In the genomic region with DNA sequence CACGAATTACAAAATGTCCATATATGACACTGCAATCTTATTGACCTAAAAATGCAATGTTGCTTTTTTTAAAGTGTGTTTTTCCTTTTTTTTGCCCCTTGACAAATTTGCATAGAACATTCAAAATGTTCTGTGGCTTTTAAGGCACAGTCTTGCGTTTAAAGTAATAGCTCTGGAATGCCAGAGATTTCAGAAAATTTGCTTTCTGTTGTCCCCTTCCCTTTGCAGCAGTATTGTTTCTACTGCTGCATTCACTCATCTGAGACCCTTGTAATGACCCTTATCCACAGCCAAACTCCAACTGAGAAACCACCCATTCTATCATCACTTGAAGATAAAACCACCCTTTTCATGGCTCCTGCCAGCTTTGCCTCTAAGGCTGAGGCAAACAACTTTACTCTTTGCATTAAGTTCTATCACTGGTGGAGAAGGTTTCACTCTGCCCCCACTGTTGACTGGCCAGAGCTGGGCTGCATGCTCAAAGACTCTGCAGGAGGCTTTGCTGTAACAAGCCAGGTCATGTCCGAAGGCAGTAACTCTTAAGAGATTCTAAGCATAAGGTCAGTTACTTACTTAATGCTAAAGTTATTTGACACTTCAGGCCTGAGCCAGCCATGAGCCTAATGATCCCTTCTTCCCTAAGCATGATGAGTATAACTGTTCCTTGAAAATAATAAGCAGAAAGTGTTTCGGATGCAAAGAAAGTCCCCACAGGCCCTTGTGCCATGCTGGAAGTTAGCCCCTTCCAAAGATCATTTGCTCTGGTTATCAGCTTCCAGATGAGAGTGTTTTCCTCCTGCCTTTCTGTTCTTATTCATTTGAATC, we compare ENCODE assay signal across 9 cellular contexts.
DNase-seq lines count a peak whose midpoint lies in the region; ATAC-seq and TF ChIP-seq lines count a peak whose summit lies in the region.
"Had no signal": no experiment of that assay in that cellular context is flagged by ENCODE, and none has a peak within 500 bp of the region (broad histone marks: within the 10 kb centered on the region; RNA-seq: fewer than 3 reads in every experiment).

No MANE protein-coding gene starts in this region.

- peak; percentile 37 for DNase-seq in AG09319 (ENCODE audit: extremely low read depth, low read depth)
- peak; percentile 18 for DNase-seq in WTC11 (ENCODE audit: low spot score)
- peak; percentile 11 for DNase-seq in globus pallidus (ENCODE audit: low spot score)
- no peak for DNase-seq in omental fat pad (ENCODE audit: low spot score)
- DNase-seq in DMS79 treated with DMSO at 0.1 percent for 48 hours (lab: John Stamatoyannopoulos, UW) = no peak
- no peak for DNase-seq in stimulated activated effector memory CD8-positive, alpha-beta T cell treated with anti-CD3 and anti-CD28 coated beads, Interleukin-12 subunit alpha, Interleukin-12 subunit beta, amount 100 ng/mL, for 72 hours (ENCODE audit: low spot score in 2 of 2)
- no peak for DNase-seq in NCI-H82 (lab: John Stamatoyannopoulos, UW)
- no peak for DNase-seq in activated T-cell treated with anti-CD3 and anti-CD28 coated beads, Interleukin-2, amount 50 U/mL, for 48 hours

- POLR2A ChIA-PET in WTC11 (lab: Charles Lee) = interaction anchor here (0.6 kb wide), 1 partner anchor 38 kb away, joined by 3 read pairs; no protein-coding TSS in a partner anchor

- no peak overlapping the region for H3K4me3 Mint-ChIP-seq in WTC11
- no peak overlapping the region for H3K4me3 Mint-ChIP-seq in stimulated activated effector memory CD8-positive, alpha-beta T cell treated with anti-CD3 and anti-CD28 coated beads, Interleukin-12 subunit alpha, Interleukin-12 subunit beta, amount 100 ng/mL, for 72 hours
- H3K4me3 Mint-ChIP-seq: activated T-helper 1 cell treated with anti-CD3 and anti-CD28 coated beads, Interleukin-12 subunit alpha, Interleukin-12 subunit beta, Interleukin-2, Interleukin-4 antibody, amounts not matched to agents 30 ng/mL and 10 ng/mL and 1 ng/mL, durations not matched to agents 14 hours and 24 hours and 36 hours had no signal

- CTCF ChIA-PET in WTC11 (lab: Charles Lee) = interaction anchor here (0.8 kb wide), 1 partner anchor 107 kb away, joined by 3 read pairs; no protein-coding TSS in a partner anchor

- ATAC-seq in WTC11 (peak; percentile 93), omental fat pad (ENCODE audit: low FRiP score) (peak; percentile 52)
- ATAC-seq in stimulated activated effector memory CD8-positive, alpha-beta T cell treated with anti-CD3 and anti-CD28 coated beads, Interleukin-12 subunit alpha, Interleukin-12 subunit beta, amount 100 ng/mL, for 72 hours = no peak

- H3K27ac Mint-ChIP-seq in WTC11 = peak overlapping the region; percentile 94
- no peak overlapping the region for H3K27ac Mint-ChIP-seq in stimulated activated effector memory CD8-positive, alpha-beta T cell treated with anti-CD3 and anti-CD28 coated beads, Interleukin-12 subunit alpha, Interleukin-12 subunit beta, amount 100 ng/mL, for 72 hours
- H3K27ac Mint-ChIP-seq: activated T-helper 1 cell treated with anti-CD3 and anti-CD28 coated beads, Interleukin-12 subunit alpha, Interleukin-12 subunit beta, Interleukin-2, Interleukin-4 antibody, amounts not matched to agents 30 ng/mL and 10 ng/mL and 1 ng/mL, durations not matched to agents 14 hours and 24 hours and 36 hours had no signal

- H3K4me1 Mint-ChIP-seq in WTC11 = peaks cover 33% of the 10 kb centered on the region
- H3K4me1 Mint-ChIP-seq in stimulated activated effector memory CD8-positive, alpha-beta T cell treated with anti-CD3 and anti-CD28 coated beads, Interleukin-12 subunit alpha, Interleukin-12 subunit beta, amount 100 ng/mL, for 72 hours = peaks cover 2% of the 10 kb centered on the region

- H3K9me3 Mint-ChIP-seq in WTC11 = no peaks in the 10 kb centered on the region
- no peaks in the 10 kb centered on the region for H3K9me3 Mint-ChIP-seq in stimulated activated effector memory CD8-positive, alpha-beta T cell treated with anti-CD3 and anti-CD28 coated beads, Interleukin-12 subunit alpha, Interleukin-12 subunit beta, amount 100 ng/mL, for 72 hours
- H3K9me3 Mint-ChIP-seq: activated T-helper 1 cell treated with anti-CD3 and anti-CD28 coated beads, Interleukin-12 subunit alpha, Interleukin-12 subunit beta, Interleukin-2, Interleukin-4 antibody, amounts not matched to agents 30 ng/mL and 10 ng/mL and 1 ng/mL, durations not matched to agents 14 hours and 24 hours and 36 hours had no signal

- H3K36me3 Mint-ChIP-seq in WTC11 = peaks cover 2% of the 10 kb centered on the region; the same call in 1 of the 2 replicates
- H3K36me3 Mint-ChIP-seq in stimulated activated effector memory CD8-positive, alpha-beta T cell treated with anti-CD3 and anti-CD28 coated beads, Interleukin-12 subunit alpha, Interleukin-12 subunit beta, amount 100 ng/mL, for 72 hours = peaks cover 19% of the 10 kb centered on the region

- TF ChIP-seq CTCF in AG09319 (IDR thresholded peaks at IDR 0.05; ENCODE audit: low read depth, low read length) (no peak), WTC11 (IDR thresholded peaks at IDR 0.05) (no peak), omental fat pad (IDR thresholded peaks at IDR 0.05) (no peak)

- H3K27me3 Mint-ChIP-seq in WTC11 (ENCODE audit: low read depth) = no peaks in the 10 kb centered on the region

TF ChIP-seq in WTC11, 78 proteins besides CTCF, POLR2A, EP300 and RAD21:
- no peak for TF ChIP-seq MLX (CRISPR knock-in tag; IDR thresholded peaks at IDR 0.05)
- TF ChIP-seq TP53 (CRISPR knock-in tag; IDR thresholded peaks at IDR 0.05) = 0 out of 2 replicates have a peak, but pooled peaks have one; percentile 46

Comparison
In these comparisons a context has a peak if more than half of its experiments do, and no peak if none do; other contexts are left out.
1. DNase-seq: peak in AG09319 (single experiment), WTC11 (single experiment) and globus pallidus (single experiment); none in omental fat pad (single experiment), DMS79 treated with DMSO at 0.1 percent for 48 hours (single experiment), stimulated activated effector memory CD8-positive, alpha-beta T cell treated with anti-CD3 and anti-CD28 coated beads, Interleukin-12 subunit alpha, Interleukin-12 subunit beta, amount 100 ng/mL, for 72 hours (0 of 2), NCI-H82 (single experiment) and activated T-cell treated with anti-CD3 and anti-CD28 coated beads, Interleukin-2, amount 50 U/mL, for 48 hours (0 of 2).